ENCODE assay signal across 28 cellular contexts in the genomic region with DNA sequence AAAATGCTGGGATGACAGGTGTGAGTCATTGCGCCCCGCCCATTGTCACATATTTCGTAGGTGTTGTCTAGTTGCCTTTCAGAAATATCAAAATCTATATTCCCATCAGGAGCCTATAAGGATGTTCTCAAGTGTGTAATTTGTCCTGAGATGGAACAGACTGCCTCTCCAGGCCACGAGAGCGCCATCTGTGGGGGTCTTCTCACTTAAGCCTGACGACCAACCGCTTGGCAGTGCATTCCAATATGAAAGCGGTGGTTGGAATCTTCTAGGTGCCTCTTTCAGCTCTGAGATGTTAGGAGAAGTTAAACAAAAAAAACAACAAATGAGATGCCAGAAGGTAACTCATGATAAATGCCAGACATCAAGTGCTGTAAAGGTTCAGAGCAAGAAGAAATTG.
"Had no signal": no experiment of that assay in that cellular context is flagged by ENCODE, and none has a peak within 500 bp of the region (broad histone marks: within the 10 kb centered on the region; RNA-seq: fewer than 3 reads in every experiment).

No MANE protein-coding gene starts in this region.

- H3K36me3 ChIP-seq: brain microvascular endothelial cell, Peyer's patch had no signal

- H3K27me3 ChIP-seq: brain microvascular endothelial cell, Peyer's patch had no signal

- H3K4me3 Mint-ChIP-seq: activated CD4-positive, alpha-beta T cell treated with anti-CD3 and anti-CD28 coated beads, Interleukin-2, amount 10 ng/mL, durations not matched to agents 24 days and 14 days; activated CD8-positive, alpha-beta T cell treated with anti-CD3 and anti-CD28 coated beads for 36 hours; activated naive CD8-positive, alpha-beta T cell treated with anti-CD3 and anti-CD28 coated beads for 36 hours; activated T-cell treated with anti-CD3 and anti-CD28 coated beads, Interleukin-2, amount 50 U/mL, for 72 hours; activated T-helper 17 cell treated with anti-CD3 and anti-CD28 coated beads, Interleukin-2, amount 50 U/mL, for 72 hours had no signal

- H3K36me3 Mint-ChIP-seq: activated naive CD8-positive, alpha-beta T cell treated with anti-CD3 and anti-CD28 coated beads for 36 hours had no signal

- H3K9me3 Mint-ChIP-seq: activated CD4-positive, alpha-beta T cell treated with anti-CD3 and anti-CD28 coated beads, Interleukin-2, amount 10 ng/mL, durations not matched to agents 24 days and 14 days; activated CD8-positive, alpha-beta T cell treated with anti-CD3 and anti-CD28 coated beads for 36 hours; activated naive CD8-positive, alpha-beta T cell treated with anti-CD3 and anti-CD28 coated beads for 36 hours; activated T-cell treated with anti-CD3 and anti-CD28 coated beads, Interleukin-2, amount 50 U/mL, for 72 hours; activated T-helper 17 cell treated with anti-CD3 and anti-CD28 coated beads, Interleukin-2, amount 50 U/mL, for 72 hours had no signal

- DNase-seq: activated CD4-positive, alpha-beta T cell treated with anti-CD3 and anti-CD28 coated beads, Interleukin-2, amount 10 ng/mL, durations not matched to agents 24 days and 14 days; activated CD4-positive, alpha-beta T cell treated with anti-CD3 and anti-CD28 coated beads, Interleukin-2, amount 50 U/mL, for 4 hours; activated CD8-positive, alpha-beta T cell treated with anti-CD3 and anti-CD28 coated beads for 36 hours; activated effector memory CD4-positive, alpha-beta T cell treated with anti-CD3 and anti-CD28 coated beads, Interleukin-2, amount 50 U/mL, for 16 hours; activated naive CD4-positive, alpha-beta T cell; activated naive CD4-positive, alpha-beta T cell treated with anti-CD3 and anti-CD28 coated beads, Interleukin-2, amount 50 U/mL, for 16 hours; activated naive CD8-positive, alpha-beta T cell treated with anti-CD3 and anti-CD28 coated beads for 36 hours; activated T-cell treated with anti-CD3 and anti-CD28 coated beads, Interleukin-2, amount 50 U/mL, for 1 hour; activated T-cell treated with anti-CD3 and anti-CD28 coated beads, Interleukin-2, amount 50 U/mL, for 72 hours; amniotic stem cell; aorta; brain microvascular endothelial cell; central memory CD4-positive, alpha-beta T cell; MM.1S; MV-4-11; NCI-H1092; NCI-H1436 treated with DMSO at 0.1 percent for 48 hours; NCI-H1694 treated with DMSO at 0.1 percent for 48 hours; NCI-H2029; NCI-H510A; NCI-H526 treated with DMSO at 0.1 percent for 48 hours; NCI-H774; PC-3; Peyer's patch; RPMI8226; SHP77 treated with DMSO at 0.1 percent for 48 hours; T1000 had no signal

- H3K4me3 ChIP-seq: Peyer's patch had no signal

- H3K4me1 Mint-ChIP-seq: activated CD4-positive, alpha-beta T cell treated with anti-CD3 and anti-CD28 coated beads, Interleukin-2, amount 10 ng/mL, durations not matched to agents 24 days and 14 days; activated naive CD8-positive, alpha-beta T cell treated with anti-CD3 and anti-CD28 coated beads for 36 hours; activated T-helper 17 cell treated with anti-CD3 and anti-CD28 coated beads, Interleukin-2, amount 50 U/mL, for 72 hours had no signal

- H3K27ac ChIP-seq: brain microvascular endothelial cell, Peyer's patch had no signal

- H3K4me1 ChIP-seq: Peyer's patch had no signal

- ATAC-seq: activated CD8-positive, alpha-beta T cell treated with anti-CD3 and anti-CD28 coated beads for 36 hours; activated T-cell treated with anti-CD3 and anti-CD28 coated beads, Interleukin-2, amount 50 U/mL, for 72 hours; activated T-helper 17 cell treated with anti-CD3 and anti-CD28 coated beads, Interleukin-2, amount 50 U/mL, for 72 hours; PC-3 had no signal

- H3K27ac Mint-ChIP-seq: activated CD4-positive, alpha-beta T cell treated with anti-CD3 and anti-CD28 coated beads, Interleukin-2, amount 10 ng/mL, durations not matched to agents 24 days and 14 days; activated CD8-positive, alpha-beta T cell treated with anti-CD3 and anti-CD28 coated beads for 36 hours; activated naive CD8-positive, alpha-beta T cell treated with anti-CD3 and anti-CD28 coated beads for 36 hours; activated T-cell treated with anti-CD3 and anti-CD28 coated beads, Interleukin-2, amount 50 U/mL, for 72 hours; activated T-helper 17 cell treated with anti-CD3 and anti-CD28 coated beads, Interleukin-2, amount 50 U/mL, for 72 hours had no signal

- H3K27me3 Mint-ChIP-seq: activated CD4-positive, alpha-beta T cell treated with anti-CD3 and anti-CD28 coated beads, Interleukin-2, amount 10 ng/mL, durations not matched to agents 24 days and 14 days; activated naive CD8-positive, alpha-beta T cell treated with anti-CD3 and anti-CD28 coated beads for 36 hours had no signal
